ENCODE assay signal across 20 cellular contexts in genomic region chr5:168317096-168317520, GRCh38. TPM values are rescaled to one million over a fixed set of nuclear protein-coding genes. Genes with fewer than 3 reads are reported as not detected.
DNase-seq lines count a peak whose midpoint lies in the region; ATAC-seq and TF ChIP-seq lines count a peak whose summit lies in the region.
"Had no signal": no experiment of that assay in that cellular context is flagged by ENCODE, and none has a peak within 500 bp of the region (broad histone marks: within the 10 kb centered on the region; RNA-seq: fewer than 3 reads in every experiment).

No MANE protein-coding gene starts in this region.

- ATAC-seq in GM23338 (peak; percentile 14; the same call in 2 of the 3 replicates), gastrocnemius medialis (no peak)
- ATAC-seq in stimulated activated naive B cell treated with anti-CD40 and anti-IgM and Interleukin-4, amounts not matched to agents 10 μg/mL and 1 μg/mL and 100 μg/mL, for 72 hours (replicated peaks), result no peak
- ATAC-seq: effector memory CD8-positive, alpha-beta T cell; stimulated activated memory B cell treated with anti-CD40 and anti-IgM and Interleukin-4, amounts not matched to agents 10 μg/mL and 1 μg/mL and 100 μg/mL, for 72 hours had no signal

- intact Hi-C loops in gastrocnemius medialis (cut with DNase I; ENCODE audit: low total_unique reads), result no loop called here

- no peak overlapping the region for H3K4me2 ChIP-seq in GM23338

- H3K27ac ChIP-seq in GM23338 (ENCODE audit: low read depth), result peak overlapping the region; percentile 69; the same call in 1 of the 2 replicates
- H3K27ac ChIP-seq in WERI-Rb-1, result peak overlapping the region; percentile 41
- H3K27ac ChIP-seq in layer of hippocampus (ENCODE audit: low read depth, low read length), result peak overlapping the region; percentile 36
- H3K27ac ChIP-seq in gastrocnemius medialis, result no peak overlapping the region
- H3K27ac ChIP-seq: gastroesophageal sphincter, left ventricle myocardium inferior, ovary had no signal

- no peak overlapping the region for H3K4me3 Mint-ChIP-seq in GM23338
- H3K4me3 Mint-ChIP-seq in progenitor cell of endocrine pancreas (ENCODE audit: low read depth), result no peak overlapping the region
- no peak overlapping the region for H3K4me3 Mint-ChIP-seq in stimulated activated naive B cell treated with anti-CD40 and anti-IgM and Interleukin-4, amounts not matched to agents 10 μg/mL and 1 μg/mL and 100 μg/mL, for 72 hours
- H3K4me3 Mint-ChIP-seq: CD14-positive monocyte; effector memory CD8-positive, alpha-beta T cell; stimulated activated memory B cell treated with anti-CD40 and anti-IgM and Interleukin-4, amounts not matched to agents 10 μg/mL and 1 μg/mL and 100 μg/mL, for 72 hours had no signal

- TF ChIP-seq CTCF in GM23338 (conservative IDR thresholded peaks at IDR 0.05; ENCODE audit: low read depth in 2 of 2) (no peak), WERI-Rb-1 (IDR thresholded peaks at IDR 0.05; ENCODE audit: low read depth, low read length) (no peak), progenitor cell of endocrine pancreas (IDR thresholded peaks at IDR 0.05; ENCODE audit: unreplicated experiment) (no peak), gastrocnemius medialis (IDR thresholded peaks at IDR 0.05 in 4 of 5, conservative IDR thresholded peaks at IDR 0.05 in 1 of 5) (no peak)

- H3K36me3 Mint-ChIP-seq in GM23338 (ENCODE audit: low read depth) (no peaks in the 10 kb centered on the region), progenitor cell of endocrine pancreas (ENCODE audit: insufficient read depth) (no peaks in the 10 kb centered on the region)
- H3K36me3 Mint-ChIP-seq in stimulated activated naive B cell treated with anti-CD40 and anti-IgM and Interleukin-4, amounts not matched to agents 10 μg/mL and 1 μg/mL and 100 μg/mL, for 72 hours, result no peaks in the 10 kb centered on the region
- H3K36me3 Mint-ChIP-seq: CD14-positive monocyte; stimulated activated memory B cell treated with anti-CD40 and anti-IgM and Interleukin-4, amounts not matched to agents 10 μg/mL and 1 μg/mL and 100 μg/mL, for 72 hours had no signal

- H3K4me1 Mint-ChIP-seq in GM23338 (peaks cover 44% of the 10 kb centered on the region), progenitor cell of endocrine pancreas (ENCODE audit: low read depth) (peaks cover 66% of the 10 kb centered on the region)
- no peaks in the 10 kb centered on the region for H3K4me1 Mint-ChIP-seq in stimulated activated naive B cell treated with anti-CD40 and anti-IgM and Interleukin-4, amounts not matched to agents 10 μg/mL and 1 μg/mL and 100 μg/mL, for 72 hours
- H3K4me1 Mint-ChIP-seq: stimulated activated memory B cell treated with anti-CD40 and anti-IgM and Interleukin-4, amounts not matched to agents 10 μg/mL and 1 μg/mL and 100 μg/mL, for 72 hours had no signal

- peaks cover 3% of the 10 kb centered on the region for H3K27me3 Mint-ChIP-seq in GM23338 (ENCODE audit: insufficient read depth, low read depth, poor library complexity)
- no peaks in the 10 kb centered on the region for H3K27me3 Mint-ChIP-seq in progenitor cell of endocrine pancreas
- peaks cover 0 to 3% of the 10 kb centered on the region in 2 donors for H3K27me3 Mint-ChIP-seq in stimulated activated naive B cell treated with anti-CD40 and anti-IgM and Interleukin-4, amounts not matched to agents 10 μg/mL and 1 μg/mL and 100 μg/mL, for 72 hours
- H3K27me3 Mint-ChIP-seq: stimulated activated memory B cell treated with anti-CD40 and anti-IgM and Interleukin-4, amounts not matched to agents 10 μg/mL and 1 μg/mL and 100 μg/mL, for 72 hours had no signal

- DNase-seq in GM23338 (ENCODE audit: low spot score), result no peak
- peak; percentile 25 for DNase-seq in WERI-Rb-1
- DNase-seq in progenitor cell of endocrine pancreas (ENCODE audit: low spot score, unreplicated experiment), result no peak
- DNase-seq in gastrocnemius medialis, result no peak
- no peak for DNase-seq in EL
- no peak for DNase-seq in stimulated activated naive B cell treated with anti-CD40 and anti-IgM and Interleukin-4, amounts not matched to agents 10 μg/mL and 1 μg/mL and 100 μg/mL, for 72 hours
- no peak for DNase-seq in NOMO-1 treated with dmso at 0.1 percent for 144 hours (lab: John Stamatoyannopoulos, UW; ENCODE audit: unreplicated experiment)
- DNase-seq: activated CD4-positive, alpha-beta T cell treated with anti-CD3 and anti-CD28 coated beads for 48 hours; activated T-cell treated with anti-CD3 and anti-CD28 coated beads, Interleukin-2, amount 50 U/mL, for 48 hours; effector memory CD8-positive, alpha-beta T cell; left ventricle myocardium inferior; NCI-H1048; NCI-H446; ovary; stimulated activated CD4-positive, alpha-beta T cell treated with anti-CD3 and anti-CD28 coated beads, Interleukin-4, amount 100 ng/mL, for 24 hours had no signal

- no peak overlapping the region for H3K4me3 ChIP-seq in GM23338
- H3K4me3 ChIP-seq in WERI-Rb-1 (ENCODE audit: low read depth, low read length), result no peak overlapping the region
- H3K4me3 ChIP-seq in gastrocnemius medialis, result no peak overlapping the region
- H3K4me3 ChIP-seq: gastroesophageal sphincter, left ventricle myocardium inferior, ovary had no signal

- no peaks in the 10 kb centered on the region for H3F3A ChIP-seq in GM23338 (replicated peaks; ENCODE audit: low read depth)

- H3K36me3 ChIP-seq in GM23338 (ENCODE audit: insufficient read depth) (no peaks in the 10 kb centered on the region), WERI-Rb-1 (peaks cover 4% of the 10 kb centered on the region; the same call in 1 of the 2 replicates), gastrocnemius medialis (no peaks in the 10 kb centered on the region)
- H3K36me3 ChIP-seq: gastroesophageal sphincter, left ventricle myocardium inferior, ovary had no signal

- no peak overlapping the region for H2AFZ ChIP-seq in GM23338

- in situ Hi-C loops in gastrocnemius medialis (cut with MboI; ENCODE audit: low sequenced_read_pairs in 4 of 4), result no loop called here

- peaks cover 26% of the 10 kb centered on the region for H4K20me1 ChIP-seq in GM23338 (replicated peaks; ENCODE audit: insufficient read depth)

- no peak for TF ChIP-seq POLR2A in gastrocnemius medialis (IDR thresholded peaks at IDR 0.05)

- H3K27ac Mint-ChIP-seq in GM23338, result no peak overlapping the region
- peak overlapping the region; percentile 99 for H3K27ac Mint-ChIP-seq in progenitor cell of endocrine pancreas
- no peak overlapping the region for H3K27ac Mint-ChIP-seq in stimulated activated naive B cell treated with anti-CD40 and anti-IgM and Interleukin-4, amounts not matched to agents 10 μg/mL and 1 μg/mL and 100 μg/mL, for 72 hours
- H3K27ac Mint-ChIP-seq: CD14-positive monocyte; effector memory CD8-positive, alpha-beta T cell; stimulated activated memory B cell treated with anti-CD40 and anti-IgM and Interleukin-4, amounts not matched to agents 10 μg/mL and 1 μg/mL and 100 μg/mL, for 72 hours had no signal

- H3K4me1 ChIP-seq in GM23338 (ENCODE audit: insufficient read depth) (peaks cover 24% of the 10 kb centered on the region), gastrocnemius medialis (no peaks in the 10 kb centered on the region)
- H3K4me1 ChIP-seq: gastroesophageal sphincter, left ventricle myocardium inferior had no signal

- H3K9me3 Mint-ChIP-seq in GM23338 (no peaks in the 10 kb centered on the region), progenitor cell of endocrine pancreas (ENCODE audit: low read depth) (no peaks in the 10 kb centered on the region)
- peaks cover 0 to 1% of the 10 kb centered on the region in 2 donors for H3K9me3 Mint-ChIP-seq in stimulated activated naive B cell treated with anti-CD40 and anti-IgM and Interleukin-4, amounts not matched to agents 10 μg/mL and 1 μg/mL and 100 μg/mL, for 72 hours
- H3K9me3 Mint-ChIP-seq: effector memory CD8-positive, alpha-beta T cell; stimulated activated memory B cell treated with anti-CD40 and anti-IgM and Interleukin-4, amounts not matched to agents 10 μg/mL and 1 μg/mL and 100 μg/mL, for 72 hours had no signal

- H3K9me2 ChIP-seq in GM23338 (ENCODE audit: insufficient read depth), result no peaks in the 10 kb centered on the region

- no peaks in the 10 kb centered on the region for H3K9me3 ChIP-seq in WERI-Rb-1 (ENCODE audit: severe bottlenecking)
- H3K9me3 ChIP-seq in gastrocnemius medialis, result no peaks in the 10 kb centered on the region
- H3K9me3 ChIP-seq: gastroesophageal sphincter, left ventricle myocardium inferior, ovary had no signal

- H3K27me3 ChIP-seq in GM23338 (ENCODE audit: insufficient read depth), result no peaks in the 10 kb centered on the region
- no peaks in the 10 kb centered on the region for H3K27me3 ChIP-seq in WERI-Rb-1 (ENCODE audit: insufficient read depth, low read depth, severe bottlenecking)
- no peaks in the 10 kb centered on the region for H3K27me3 ChIP-seq in layer of hippocampus (ENCODE audit: control insufficient read depth, insufficient read depth, low read length)
- H3K27me3 ChIP-seq in gastrocnemius medialis, result no peaks in the 10 kb centered on the region
- H3K27me3 ChIP-seq: gastroesophageal sphincter, ovary had no signal

- peaks cover 76% of the 10 kb centered on the region for H3K79me2 ChIP-seq in GM23338 (replicated peaks; ENCODE audit: insufficient read depth)

TF ChIP-seq in GM23338, 12 proteins besides CTCF, POLR2A, EP300 and RAD21:
- TF ChIP-seq POLR2AphosphoS5 (IDR thresholded peaks at IDR 0.05; ENCODE audit: low read depth) (no peak), ETS1 (IDR thresholded peaks at IDR 0.05) (no peak), EZH2 (IDR thresholded peaks at IDR 0.05; ENCODE audit: low read depth, unreplicated experiment) (no peak)
TF ChIP-seq in GM23338: peak in this region for 0.

RNA-seq across cellular contexts. Expression of gene WWC1, which starts 25.7 kb away (rescaled TPM):
- total RNA-seq in GM23338 (2014; rRNA removed; shearing (Covaris generic)), result 27.8 and 33.2 TPM in 2 replicates
- polyA plus RNA-seq in GM23338 (2016; fragmentation: Nextera tagmentation; extraction: Ambion mirVana), result 23.6 and 25.4 TPM in 2 replicates
- 62.3 and 70.3 TPM in 2 replicates for total RNA-seq in progenitor cell of endocrine pancreas
- total RNA-seq in gastrocnemius medialis, result under 1 TPM in 1 of 4 donors, not detected in 3; 0.51 TPM
- total RNA-seq: T-helper 1 cell treated with Interleukin-12 subunit alpha and Interleukin-12 subunit beta and Interleukin-4 antibody, amounts not matched to agents 30 ng/mL and 1 ng/mL, for 36 hours had no signal
- polyA plus RNA-seq: CD14-positive monocyte had no signal

Comparison
In these comparisons a context has a peak if more than half of its experiments do, and no peak if none do; other contexts are left out.
1. H3K27ac ChIP-seq: peak in GM23338 (single experiment), WERI-Rb-1 (single experiment) and layer of hippocampus (single experiment); none in gastrocnemius medialis (0 of 4).
2. RNA of gene WWC1, which starts 25.7 kb away (total RNA-seq): 62.3 to 70.3 TPM in progenitor cell of endocrine pancreas and 27.8 to 33.2 TPM in GM23338; 0.51 TPM in gastrocnemius medialis; every median in the first group is over 10 times any median in the second.